Comparison of ENCODE assay signal across 1 cellular context in genomic region chr20:45904583-45905504, GRCh38.
TF ChIP-seq lines count a peak whose summit lies in the region.

No MANE protein-coding gene starts in this region.

TF ChIP-seq in GM23338, 12 proteins besides CTCF, POLR2A, EP300 and RAD21 (continued from another document):
- TF ChIP-seq ZNF462 (CRISPR knock-in tag; IDR thresholded peaks at IDR 0.05) (no peak), NANOG (IDR thresholded peaks at IDR 0.05; ENCODE audit: borderline replicate concordance) (no peak), POLR2AphosphoS5 (IDR thresholded peaks at IDR 0.05; ENCODE audit: low read depth) (no peak), CREB1 (CRISPR knock-in tag; IDR thresholded peaks at IDR 0.05; ENCODE audit: low read depth) (no peak), JUNB (IDR thresholded peaks at IDR 0.05; ENCODE audit: unreplicated experiment) (no peak), EZH2phosphoT487 (IDR thresholded peaks at IDR 0.05; ENCODE audit: unreplicated experiment) (no peak), ETS1 (IDR thresholded peaks at IDR 0.05) (no peak)
